ENCODE assay signal across 1 cellular context in the genomic region with DNA sequence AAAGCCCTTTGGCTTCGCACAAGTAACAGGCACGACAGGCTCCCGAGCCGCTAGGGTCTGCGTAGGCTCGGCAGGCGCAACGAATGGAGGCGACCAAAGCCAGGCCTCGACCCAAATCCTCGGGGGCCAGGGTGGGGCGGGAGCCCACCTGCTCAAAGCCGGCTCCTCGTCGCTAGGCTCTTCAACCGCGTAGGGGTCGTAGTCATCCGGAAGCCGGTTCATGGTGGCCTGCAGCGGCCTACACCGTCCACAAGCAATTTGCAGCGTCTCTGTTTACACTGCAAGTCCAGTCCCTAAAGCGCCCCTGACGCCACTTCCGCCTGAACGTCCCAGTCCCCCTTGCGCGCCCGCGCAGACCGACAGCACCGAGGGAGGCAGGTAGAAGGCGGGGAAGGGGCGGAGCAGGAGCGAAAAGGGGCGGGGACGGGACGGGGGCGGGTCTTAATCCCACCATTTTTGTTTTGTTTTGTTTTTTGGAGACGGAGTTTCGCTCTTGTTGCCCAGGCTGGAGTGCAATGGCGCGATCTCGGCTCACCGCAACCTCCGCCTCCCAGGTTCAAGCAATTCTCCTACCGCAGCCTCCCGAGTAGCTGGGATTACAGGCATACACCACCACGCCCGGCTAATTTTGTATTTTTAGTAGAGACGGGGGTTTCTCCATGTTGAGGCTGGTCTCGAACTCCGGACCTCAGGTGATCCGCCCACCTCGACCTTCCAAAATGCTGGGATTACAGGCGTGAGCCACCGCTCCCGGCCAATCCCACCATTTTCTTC.
TF ChIP-seq lines count a peak whose summit lies in the region.

A gene with protein sequence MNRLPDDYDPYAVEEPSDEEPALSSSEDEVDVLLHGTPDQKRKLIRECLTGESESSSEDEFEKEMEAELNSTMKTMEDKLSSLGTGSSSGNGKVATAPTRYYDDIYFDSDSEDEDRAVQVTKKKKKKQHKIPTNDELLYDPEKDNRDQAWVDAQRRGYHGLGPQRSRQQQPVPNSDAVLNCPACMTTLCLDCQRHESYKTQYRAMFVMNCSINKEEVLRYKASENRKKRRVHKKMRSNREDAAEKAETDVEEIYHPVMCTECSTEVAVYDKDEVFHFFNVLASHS (minus strand): TSS at position 295 of the 774 bp plus-strand sequence. CDS start 73 bp downstream, at position 222.

TF ChIP-seq in HEK293, 187 proteins besides CTCF, POLR2A, EP300 and RAD21 (continued from another document and continues in another):
- no peak for TF ChIP-seq ZNF280D (tag by site-specific recombination; IDR thresholded peaks at IDR 0.05)
- no peak for TF ChIP-seq ZNF133 (tag by site-specific recombination; IDR thresholded peaks at IDR 0.05)
- peak; percentile 24; the same call in 1 of the 2 replicates for TF ChIP-seq ZBTB1 (tag by site-specific recombination; IDR thresholded peaks at IDR 0.05)
- TF ChIP-seq ZNF10 (tag by site-specific recombination; IDR thresholded peaks at IDR 0.05) = peak; percentile 18; the same call in 1 of the 2 replicates
- TF ChIP-seq ZNF266 (tag by site-specific recombination; IDR thresholded peaks at IDR 0.05; ENCODE audit: low read depth) = no peak
- no peak for TF ChIP-seq ZNF221 (tag by site-specific recombination; IDR thresholded peaks at IDR 0.05; ENCODE audit: borderline replicate concordance)
- no peak for TF ChIP-seq ZNF510 (tag by site-specific recombination; IDR thresholded peaks at IDR 0.05; ENCODE audit: insufficient replicate concordance)
- TF ChIP-seq ZNF513 (tag by site-specific recombination; IDR thresholded peaks at IDR 0.05) = no peak
- TF ChIP-seq MZF1 (tag by site-specific recombination; IDR thresholded peaks at IDR 0.05; ENCODE audit: borderline replicate concordance) = no peak
- TF ChIP-seq ZNF548 (tag by site-specific recombination; IDR thresholded peaks at IDR 0.05) = no peak
- TF ChIP-seq, protein P1, sequence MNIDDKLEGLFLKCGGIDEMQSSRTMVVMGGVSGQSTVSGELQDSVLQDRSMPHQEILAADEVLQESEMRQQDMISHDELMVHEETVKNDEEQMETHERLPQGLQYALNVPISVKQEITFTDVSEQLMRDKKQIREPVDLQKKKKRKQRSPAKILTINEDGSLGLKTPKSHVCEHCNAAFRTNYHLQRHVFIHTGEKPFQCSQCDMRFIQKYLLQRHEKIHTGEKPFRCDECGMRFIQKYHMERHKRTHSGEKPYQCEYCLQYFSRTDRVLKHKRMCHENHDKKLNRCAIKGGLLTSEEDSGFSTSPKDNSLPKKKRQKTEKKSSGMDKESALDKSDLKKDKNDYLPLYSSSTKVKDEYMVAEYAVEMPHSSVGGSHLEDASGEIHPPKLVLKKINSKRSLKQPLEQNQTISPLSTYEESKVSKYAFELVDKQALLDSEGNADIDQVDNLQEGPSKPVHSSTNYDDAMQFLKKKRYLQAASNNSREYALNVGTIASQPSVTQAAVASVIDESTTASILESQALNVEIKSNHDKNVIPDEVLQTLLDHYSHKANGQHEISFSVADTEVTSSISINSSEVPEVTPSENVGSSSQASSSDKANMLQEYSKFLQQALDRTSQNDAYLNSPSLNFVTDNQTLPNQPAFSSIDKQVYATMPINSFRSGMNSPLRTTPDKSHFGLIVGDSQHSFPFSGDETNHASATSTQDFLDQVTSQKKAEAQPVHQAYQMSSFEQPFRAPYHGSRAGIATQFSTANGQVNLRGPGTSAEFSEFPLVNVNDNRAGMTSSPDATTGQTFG (tag by site-specific recombination; IDR thresholded peaks at IDR 0.05; ENCODE audit: borderline replicate concordance) = no peak
- TF ChIP-seq ZNF521 (tag by site-specific recombination; IDR thresholded peaks at IDR 0.05) = no peak
- TF ChIP-seq ZNF391 (tag by site-specific recombination; IDR thresholded peaks at IDR 0.05; ENCODE audit: borderline replicate concordance, low read depth) = no peak
- TF ChIP-seq ZNF596 (tag by site-specific recombination; IDR thresholded peaks at IDR 0.05) = no peak
- TF ChIP-seq SALL2 (tag by site-specific recombination; IDR thresholded peaks at IDR 0.05; ENCODE audit: borderline replicate concordance) = no peak
- no peak for TF ChIP-seq ELK4 (IDR thresholded peaks at IDR 0.05; ENCODE audit: borderline replicate concordance, low read depth, low read length)
- 0 out of 2 replicates have a peak, but pooled peaks have one; percentile 36 for TF ChIP-seq ZNF24 (tag by site-specific recombination; IDR thresholded peaks at IDR 0.05)
- TF ChIP-seq ZNF37A (tag by site-specific recombination; IDR thresholded peaks at IDR 0.05) = no peak
- TF ChIP-seq, protein P2, sequence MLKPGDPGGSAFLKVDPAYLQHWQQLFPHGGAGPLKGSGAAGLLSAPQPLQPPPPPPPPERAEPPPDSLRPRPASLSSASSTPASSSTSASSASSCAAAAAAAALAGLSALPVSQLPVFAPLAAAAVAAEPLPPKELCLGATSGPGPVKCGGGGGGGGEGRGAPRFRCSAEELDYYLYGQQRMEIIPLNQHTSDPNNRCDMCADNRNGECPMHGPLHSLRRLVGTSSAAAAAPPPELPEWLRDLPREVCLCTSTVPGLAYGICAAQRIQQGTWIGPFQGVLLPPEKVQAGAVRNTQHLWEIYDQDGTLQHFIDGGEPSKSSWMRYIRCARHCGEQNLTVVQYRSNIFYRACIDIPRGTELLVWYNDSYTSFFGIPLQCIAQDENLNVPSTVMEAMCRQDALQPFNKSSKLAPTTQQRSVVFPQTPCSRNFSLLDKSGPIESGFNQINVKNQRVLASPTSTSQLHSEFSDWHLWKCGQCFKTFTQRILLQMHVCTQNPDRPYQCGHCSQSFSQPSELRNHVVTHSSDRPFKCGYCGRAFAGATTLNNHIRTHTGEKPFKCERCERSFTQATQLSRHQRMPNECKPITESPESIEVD (tag by site-specific recombination; IDR thresholded peaks at IDR 0.05) = no peak
- no peak for TF ChIP-seq BCL11B (tag by site-specific recombination; IDR thresholded peaks at IDR 0.05; ENCODE audit: low read depth)
- TF ChIP-seq ZNF426 (tag by site-specific recombination; IDR thresholded peaks at IDR 0.05) = no peak
- no peak for TF ChIP-seq ZNF274 (IDR thresholded peaks at IDR 0.05; ENCODE audit: low read length)
- TF ChIP-seq ZNF274 (tag by site-specific recombination; IDR thresholded peaks at IDR 0.05; ENCODE audit: borderline replicate concordance) = no peak
- TF ChIP-seq, protein P3, sequence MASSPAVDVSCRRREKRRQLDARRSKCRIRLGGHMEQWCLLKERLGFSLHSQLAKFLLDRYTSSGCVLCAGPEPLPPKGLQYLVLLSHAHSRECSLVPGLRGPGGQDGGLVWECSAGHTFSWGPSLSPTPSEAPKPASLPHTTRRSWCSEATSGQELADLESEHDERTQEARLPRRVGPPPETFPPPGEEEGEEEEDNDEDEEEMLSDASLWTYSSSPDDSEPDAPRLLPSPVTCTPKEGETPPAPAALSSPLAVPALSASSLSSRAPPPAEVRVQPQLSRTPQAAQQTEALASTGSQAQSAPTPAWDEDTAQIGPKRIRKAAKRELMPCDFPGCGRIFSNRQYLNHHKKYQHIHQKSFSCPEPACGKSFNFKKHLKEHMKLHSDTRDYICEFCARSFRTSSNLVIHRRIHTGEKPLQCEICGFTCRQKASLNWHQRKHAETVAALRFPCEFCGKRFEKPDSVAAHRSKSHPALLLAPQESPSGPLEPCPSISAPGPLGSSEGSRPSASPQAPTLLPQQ (tag by site-specific recombination; IDR thresholded peaks at IDR 0.05) = peak; percentile 45; the same call in 1 of the 2 replicates
- no peak for TF ChIP-seq ZNF830 (tag by site-specific recombination; IDR thresholded peaks at IDR 0.05; ENCODE audit: low read depth)
- TF ChIP-seq ZBTB49 (tag by site-specific recombination; IDR thresholded peaks at IDR 0.05; ENCODE audit: low read depth) = no peak
- TF ChIP-seq ZNF621 (tag by site-specific recombination; IDR thresholded peaks at IDR 0.05) = no peak
- peak; percentile 84 for TF ChIP-seq ZNF76 (tag by site-specific recombination; IDR thresholded peaks at IDR 0.05; ENCODE audit: borderline replicate concordance, low read depth)
- TF ChIP-seq ZNF623 (tag by site-specific recombination; IDR thresholded peaks at IDR 0.05) = peak; percentile 31; the same call in 1 of the 2 replicates
- TF ChIP-seq PBX3 (CRISPR knock-in tag; IDR thresholded peaks at IDR 0.05) = no peak
- no peak for TF ChIP-seq ZNF549 (tag by site-specific recombination; IDR thresholded peaks at IDR 0.05)
- no peak; the same call in 1 of the 2 replicates for TF ChIP-seq ZNF449 (tag by site-specific recombination; IDR thresholded peaks at IDR 0.05)
- TF ChIP-seq ZNF677 (tag by site-specific recombination; IDR thresholded peaks at IDR 0.05) = no peak
- TF ChIP-seq SP7 (tag by site-specific recombination; IDR thresholded peaks at IDR 0.05) = peak; percentile 51
